Comparison of ENCODE assay signal across 8 cellular contexts in the genomic region with DNA sequence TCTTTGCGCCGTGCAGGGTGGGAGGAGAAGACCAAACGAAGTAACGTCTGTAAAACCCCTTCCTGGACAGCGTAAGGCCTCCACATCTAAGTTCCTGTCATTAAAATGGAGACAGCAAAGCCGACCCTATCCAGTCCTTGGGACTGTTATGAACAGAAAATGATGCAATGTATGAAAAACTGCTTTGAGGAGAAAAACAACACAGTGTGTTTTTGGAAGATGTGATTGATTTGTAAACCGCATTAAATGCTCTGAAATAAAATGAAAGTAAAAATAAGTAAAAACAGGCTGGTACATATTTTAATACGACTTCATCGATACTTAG. TPM values are rescaled to one million over a fixed set of nuclear protein-coding genes. Genes with fewer than 3 reads are reported as not detected.
A peak's percentile ranks its signal among the peaks of the same experiment; 100 is the strongest.
DNase-seq lines count a peak whose midpoint lies in the region; ATAC-seq and TF ChIP-seq lines count a peak whose summit lies in the region.

No MANE protein-coding gene starts in this region.

- H3K79me1 ChIP-seq in trophoblast cell (ENCODE audit: low read length): peaks cover 7% of the 10 kb centered on the region

- no peak overlapping the region for H2AK5ac ChIP-seq in trophoblast cell (ENCODE audit: low read length)

- H3K36me3 ChIP-seq in OCI-LY7 (ENCODE audit: insufficient read depth, low read length) (peaks cover 15% of the 10 kb centered on the region; the same call in 1 of the 2 replicates), endocrine pancreas (ENCODE audit: control insufficient read depth, insufficient read depth, low read length) (no peaks in the 10 kb centered on the region), prostate gland (no peaks in the 10 kb centered on the region), trophoblast cell (ENCODE audit: control insufficient read depth in 1 of 2, insufficient read depth in 2 of 2, low read length in 2 of 2) (peaks cover 2% of the 10 kb centered on the region in 2 experiments)

- 51% methylated on average over 9 of the region's 9 CpGs for WGBS in prostate gland
- no CpG with 5 or more reads among the region's 9 CpGs for WGBS in trophoblast cell (ENCODE audit: extremely low coverage, insufficient coverage, insufficient read length)

- no peak overlapping the region for H3K14ac ChIP-seq in trophoblast cell (ENCODE audit: low read length)

- H3K4me3 ChIP-seq in GM12875 (ENCODE audit: low read depth, low read length): peak overlapping the region; percentile 92
- peak overlapping the region; percentile 86 for H3K4me3 ChIP-seq in OCI-LY7 (ENCODE audit: low read depth, low read length, poor library complexity, severe bottlenecking)
- peak overlapping the region; percentile 72 for H3K4me3 ChIP-seq in endocrine pancreas (ENCODE audit: control insufficient read depth, insufficient read depth, low read length)
- H3K4me3 ChIP-seq in prostate gland: peak overlapping the region; percentile 79 to 90
- no peak overlapping the region for H3K4me3 ChIP-seq in trophoblast cell (ENCODE audit: low read depth, low read length)

- H4K12ac ChIP-seq in trophoblast cell (ENCODE audit: low read depth, low read length): no peak overlapping the region

- H4K91ac ChIP-seq in trophoblast cell (ENCODE audit: low read depth, low read length): no peak overlapping the region

- H3K9me3 ChIP-seq in OCI-LY7 (ENCODE audit: low read length) (no peaks in the 10 kb centered on the region), endocrine pancreas (ENCODE audit: control insufficient read depth, low read length) (no peaks in the 10 kb centered on the region), prostate gland (no peaks in the 10 kb centered on the region), trophoblast cell (ENCODE audit: insufficient read depth, low read depth, low read length) (peaks cover 8% of the 10 kb centered on the region)

- intact Hi-C loops in OCI-LY7 (cut with micrococcal nuclease; ENCODE audit: unreplicated experiment) (loop anchor here (2.0 to 5.0 kb wide), 3 partner anchors 115 to 379 kb away; partner anchors contain the start of genes MIS18A and PAXBP1), prostate gland (cut with DNase I) (no loop called here)

- H3K79me2 ChIP-seq in OCI-LY7 (ENCODE audit: insufficient read depth, low read depth, low read length): peaks cover 34% of the 10 kb centered on the region
- peaks cover 3% of the 10 kb centered on the region for H3K79me2 ChIP-seq in trophoblast cell (ENCODE audit: control insufficient read depth, insufficient read depth, low read length, poor library complexity)

- H3K27ac ChIP-seq in OCI-LY7 (ENCODE audit: low read depth, low read length, poor library complexity, severe bottlenecking): no peak overlapping the region
- H3K27ac ChIP-seq in prostate gland: peak overlapping the region; percentile 88
- H3K27ac ChIP-seq in trophoblast cell (ENCODE audit: low read depth, low read length): no peak overlapping the region

- no peak overlapping the region for H3K18ac ChIP-seq in trophoblast cell (ENCODE audit: low read length)

- H2AFZ ChIP-seq in OCI-LY7 (ENCODE audit: low read length): peak overlapping the region; percentile 95; the same call in 1 of the 2 replicates
- no peak overlapping the region for H2AFZ ChIP-seq in trophoblast cell (ENCODE audit: insufficient read depth, low read length, poor library complexity)

- peak overlapping the region; percentile 84 for H3K4me2 ChIP-seq in OCI-LY7 (ENCODE audit: low read length)
- no peak overlapping the region for H3K4me2 ChIP-seq in trophoblast cell (ENCODE audit: low read length)

- H4K8ac ChIP-seq in trophoblast cell (ENCODE audit: low read depth, low read length): no peak overlapping the region

- peak overlapping the region; percentile 92 for H3K9ac ChIP-seq in endocrine pancreas (ENCODE audit: control insufficient read depth, insufficient read depth, low read length)
- H3K9ac ChIP-seq in trophoblast cell (ENCODE audit: low read length): no peak overlapping the region

- no TSS peak for BruUV-seq in OCI-LY7 (replicated peaks; lab: Mats Ljungman, UMichigan)

- TF ChIP-seq POLR2A in prostate gland (IDR thresholded peaks at IDR 0.05): no peak

- no peak overlapping the region for H2BK120ac ChIP-seq in trophoblast cell (ENCODE audit: insufficient read depth, low read length, poor library complexity)

- POLR2A ChIA-PET in OCI-LY7 (lab: Charles Lee): interaction anchor here (0.9 kb wide), 1 partner anchor 218 kb away, joined by 4 read pairs; the partner anchor contains the start of gene CFAP298

- H3K4me1 ChIP-seq in OCI-LY7 (ENCODE audit: insufficient read depth, low read length, poor library complexity, severe bottlenecking): peaks cover 28% of the 10 kb centered on the region
- H3K4me1 ChIP-seq in endocrine pancreas (ENCODE audit: control insufficient read depth, insufficient read depth, low read length): no peaks in the 10 kb centered on the region
- peaks cover 5% of the 10 kb centered on the region for H3K4me1 ChIP-seq in prostate gland (replicated peaks)
- H3K4me1 ChIP-seq in trophoblast cell (ENCODE audit: control insufficient read depth in 1 of 2, insufficient read depth in 2 of 2, low read length in 2 of 2): peaks cover 4 to 10% of the 10 kb centered on the region in 2 experiments

- CTCF ChIA-PET in OCI-LY7 (lab: Charles Lee; ENCODE audit: unreplicated experiment): no interaction called here

- DNase-seq in OCI-LY7 (ENCODE audit: low spot score): no peak
- DNase-seq in prostate gland (ENCODE audit: low spot score): no peak
- no peak for DNase-seq in AG20443 (ENCODE audit: low spot score)
- no peak for DNase-seq in DMS79 treated with DMSO at 0.1 percent for 48 hours (lab: John Stamatoyannopoulos, UW)
- no peak for DNase-seq in trophoblast cell

- TF ChIP-seq CTCF in GM12875 (IDR thresholded peaks at IDR 0.05; ENCODE audit: borderline replicate concordance, insufficient read depth, low read depth, low read length): no peak
- TF ChIP-seq CTCF in OCI-LY7 (conservative IDR thresholded peaks at IDR 0.05; ENCODE audit: low read length): no peak
- TF ChIP-seq CTCF in prostate gland (IDR thresholded peaks at IDR 0.05): no peak

- ATAC-seq in HG03521 (IDR thresholded peaks at IDR 0.05; ENCODE audit: unreplicated experiment): no peak

- no peak overlapping the region for H2BK5ac ChIP-seq in trophoblast cell (ENCODE audit: low read depth, low read length, poor library complexity)

- H3K9me2 ChIP-seq in OCI-LY7 (ENCODE audit: insufficient read depth, low read length): no peaks in the 10 kb centered on the region

- H3K27me3 ChIP-seq in endocrine pancreas (ENCODE audit: control insufficient read depth, insufficient read depth, low read length) (peaks cover 2% of the 10 kb centered on the region), prostate gland (replicated peaks; ENCODE audit: insufficient read depth) (no peaks in the 10 kb centered on the region), trophoblast cell (ENCODE audit: insufficient read depth, low read length) (no peaks in the 10 kb centered on the region)

- peaks cover 7% of the 10 kb centered on the region; the same call in 1 of the 2 replicates for H4K20me1 ChIP-seq in OCI-LY7 (ENCODE audit: insufficient read depth, low read length)

- H3K4ac ChIP-seq in trophoblast cell (ENCODE audit: low read depth, low read length): no peak overlapping the region

- H2BK12ac ChIP-seq in trophoblast cell (ENCODE audit: low read length): no peak overlapping the region

- no peak overlapping the region for H3K23ac ChIP-seq in trophoblast cell (ENCODE audit: low read length)

RNA-seq across cellular contexts. Expression of gene URB1, which starts 0.8 kb away (rescaled TPM):
- 19.4 and 20.8 TPM in 2 replicates for total RNA-seq in OCI-LY7 (2014; rRNA removed; shearing (Covaris generic))
- 23.4 and 25.4 TPM in 2 replicates for total RNA-seq in OCI-LY7 (2022)
- 10 to 100 TPM; 33.4 to 41.4 TPM for total RNA-seq in prostate gland
- polyA plus RNA-seq in trophoblast cell (2013): 3.0 TPM in 2 replicates

RNA-seq across cellular contexts. Expression of gene EVA1C, which starts 18.9 kb away (rescaled TPM):
- total RNA-seq in OCI-LY7 (2014; rRNA removed; shearing (Covaris generic)): not detected in 2 replicates
- total RNA-seq in OCI-LY7 (2022): not detected in 2 replicates
- total RNA-seq in prostate gland: 10 to 100 TPM; 45.7 to 48.6 TPM
- polyA plus RNA-seq in trophoblast cell (2013): not detected in 2 replicates

Comparison
In these comparisons a context has a peak if more than half of its experiments do, and no peak if none do; other contexts are left out.
1. H3K27ac ChIP-seq: peak in prostate gland (2 of 2); none in OCI-LY7 (single experiment) and trophoblast cell (single experiment).
2. RNA of gene EVA1C, which starts 18.9 kb away (total RNA-seq): 45.7 to 48.6 TPM in prostate gland; not detected in OCI-LY7; every median in the first group is over 10 times any median in the second.